Comparison of ENCODE assay signal across 1 cellular context in the genomic region with DNA sequence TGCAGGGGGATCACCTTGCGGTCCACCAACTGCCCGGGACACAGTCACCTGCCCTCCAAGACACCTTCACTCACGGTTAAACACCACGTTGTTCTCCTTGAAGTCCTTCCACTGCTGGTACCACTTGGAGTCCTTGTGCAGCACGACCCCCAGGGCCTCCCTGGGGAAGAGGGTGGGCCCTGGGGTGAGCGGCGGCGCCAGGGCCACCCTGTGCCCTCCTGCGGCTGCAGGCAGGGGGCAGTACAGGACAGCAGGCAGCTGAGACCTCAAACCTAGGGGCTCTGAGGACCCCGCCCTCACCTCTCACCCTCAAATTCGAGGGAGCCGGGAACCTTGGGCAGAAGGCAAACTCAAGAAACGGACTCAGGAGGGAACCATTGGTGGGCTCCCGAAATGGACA.
TF ChIP-seq lines count a peak whose summit lies in the region.

No MANE protein-coding gene starts in this region.

TF ChIP-seq in A549, 52 proteins besides CTCF, POLR2A, EP300 and RAD21 (continued from another document):
- TF ChIP-seq, protein P1, sequence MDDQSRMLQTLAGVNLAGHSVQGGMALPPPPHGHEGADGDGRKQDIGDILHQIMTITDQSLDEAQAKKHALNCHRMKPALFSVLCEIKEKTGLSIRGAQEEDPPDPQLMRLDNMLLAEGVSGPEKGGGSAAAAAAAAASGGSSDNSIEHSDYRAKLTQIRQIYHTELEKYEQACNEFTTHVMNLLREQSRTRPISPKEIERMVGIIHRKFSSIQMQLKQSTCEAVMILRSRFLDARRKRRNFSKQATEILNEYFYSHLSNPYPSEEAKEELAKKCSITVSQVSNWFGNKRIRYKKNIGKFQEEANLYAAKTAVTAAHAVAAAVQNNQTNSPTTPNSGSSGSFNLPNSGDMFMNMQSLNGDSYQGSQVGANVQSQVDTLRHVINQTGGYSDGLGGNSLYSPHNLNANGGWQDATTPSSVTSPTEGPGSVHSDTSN (IDR thresholded peaks at IDR 0.05), result no peak
TF ChIP-seq in A549: peak in this region for 0.
